Comparison of ENCODE assay signal across 8 cellular contexts in the genomic region with DNA sequence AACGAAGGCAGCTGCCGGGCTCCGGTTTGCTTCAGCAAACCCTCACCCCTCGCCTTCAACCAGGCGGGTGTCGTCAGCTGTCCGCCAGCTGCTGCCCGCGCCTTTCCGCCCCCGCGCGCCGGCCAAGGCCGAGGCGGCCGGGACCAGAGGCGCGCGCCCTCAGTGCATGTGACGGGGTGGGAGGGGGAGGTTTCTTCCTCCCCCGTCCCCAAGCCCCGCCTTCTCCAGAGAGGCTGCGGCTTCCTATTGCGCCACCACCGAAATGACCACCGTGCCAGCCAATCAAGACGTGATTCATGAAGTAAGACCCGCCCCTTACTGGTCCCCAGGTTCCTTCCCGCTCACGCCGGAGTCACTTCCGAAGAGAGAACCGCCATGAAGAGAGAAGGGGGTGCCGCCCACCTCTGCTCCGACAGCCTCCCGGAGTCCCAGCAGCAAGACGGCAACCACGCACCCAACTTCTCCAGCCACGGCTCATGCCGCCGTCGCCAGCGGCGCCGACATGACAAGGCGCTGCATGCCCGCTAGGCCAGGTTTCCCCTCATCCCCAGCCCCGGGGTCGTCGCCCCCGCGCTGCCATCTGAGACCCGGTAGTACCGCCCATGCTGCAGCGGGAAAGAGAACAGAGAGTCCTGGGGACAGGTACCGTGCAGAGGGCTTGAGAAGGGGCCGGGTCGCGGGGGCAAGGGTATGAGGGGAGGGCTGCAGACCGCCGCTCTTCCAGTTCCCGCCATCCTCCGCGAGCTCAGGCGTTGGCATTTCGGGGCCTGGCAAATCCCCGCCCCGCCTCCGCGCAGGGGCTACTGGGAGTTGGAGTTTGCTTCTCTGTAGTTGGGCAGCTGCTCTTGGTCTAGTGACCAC. TPM values are rescaled to one million over a fixed set of nuclear protein-coding genes. Genes with fewer than 3 reads are reported as not detected.
DNase-seq lines count a peak whose midpoint lies in the region; ATAC-seq and TF ChIP-seq lines count a peak whose summit lies in the region.

A gene with protein sequence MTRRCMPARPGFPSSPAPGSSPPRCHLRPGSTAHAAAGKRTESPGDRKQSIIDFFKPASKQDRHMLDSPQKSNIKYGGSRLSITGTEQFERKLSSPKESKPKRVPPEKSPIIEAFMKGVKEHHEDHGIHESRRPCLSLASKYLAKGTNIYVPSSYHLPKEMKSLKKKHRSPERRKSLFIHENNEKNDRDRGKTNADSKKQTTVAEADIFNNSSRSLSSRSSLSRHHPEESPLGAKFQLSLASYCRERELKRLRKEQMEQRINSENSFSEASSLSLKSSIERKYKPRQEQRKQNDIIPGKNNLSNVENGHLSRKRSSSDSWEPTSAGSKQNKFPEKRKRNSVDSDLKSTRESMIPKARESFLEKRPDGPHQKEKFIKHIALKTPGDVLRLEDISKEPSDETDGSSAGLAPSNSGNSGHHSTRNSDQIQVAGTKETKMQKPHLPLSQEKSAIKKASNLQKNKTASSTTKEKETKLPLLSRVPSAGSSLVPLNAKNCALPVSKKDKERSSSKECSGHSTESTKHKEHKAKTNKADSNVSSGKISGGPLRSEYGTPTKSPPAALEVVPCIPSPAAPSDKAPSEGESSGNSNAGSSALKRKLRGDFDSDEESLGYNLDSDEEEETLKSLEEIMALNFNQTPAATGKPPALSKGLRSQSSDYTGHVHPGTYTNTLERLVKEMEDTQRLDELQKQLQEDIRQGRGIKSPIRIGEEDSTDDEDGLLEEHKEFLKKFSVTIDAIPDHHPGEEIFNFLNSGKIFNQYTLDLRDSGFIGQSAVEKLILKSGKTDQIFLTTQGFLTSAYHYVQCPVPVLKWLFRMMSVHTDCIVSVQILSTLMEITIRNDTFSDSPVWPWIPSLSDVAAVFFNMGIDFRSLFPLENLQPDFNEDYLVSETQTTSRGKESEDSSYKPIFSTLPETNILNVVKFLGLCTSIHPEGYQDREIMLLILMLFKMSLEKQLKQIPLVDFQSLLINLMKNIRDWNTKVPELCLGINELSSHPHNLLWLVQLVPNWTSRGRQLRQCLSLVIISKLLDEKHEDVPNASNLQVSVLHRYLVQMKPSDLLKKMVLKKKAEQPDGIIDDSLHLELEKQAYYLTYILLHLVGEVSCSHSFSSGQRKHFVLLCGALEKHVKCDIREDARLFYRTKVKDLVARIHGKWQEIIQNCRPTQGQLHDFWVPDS (plus strand): TSS at position 355 of the 861 bp plus-strand sequence. CDS start 148 bp downstream, at position 503.

- TF ChIP-seq CTCF in PC-9 (conservative IDR thresholded peaks at IDR 0.05) (no peak), epithelial cell of proximal tubule (conservative IDR thresholded peaks at IDR 0.05; ENCODE audit: low read depth, low read length) (no peak)

- H3F3A ChIP-seq in PC-9 (ENCODE audit: insufficient read depth, low read depth) = no peaks in the 10 kb centered on the region

- intact Hi-C loops in PC-9 (cut with micrococcal nuclease; ENCODE audit: unreplicated experiment) = no loop called here

- BruUV-seq in PC-9 (replicated peaks; lab: Mats Ljungman, UMichigan) = TSS peak; percentile 74

- POLR2A ChIA-PET in PC-9 (lab: Charles Lee; ENCODE audit: unreplicated experiment) = interaction anchor here (0.6 to 0.7 kb wide), 2 partner anchors 15 to 31 kb away, joined by 3 to 4 read pairs; no protein-coding TSS in a partner anchor

- peaks cover 12% of the 10 kb centered on the region for H3K4me1 ChIP-seq in PC-9 (replicated peaks; ENCODE audit: insufficient read depth)

- H3K4me3 ChIP-seq in Jurkat, Clone E6-1 (ENCODE audit: low read length) = peak within 1 kb of the TSS; percentile 85
- H3K4me3 ChIP-seq in PC-9 (peak within 1 kb of the TSS; percentile 89), epithelial cell of proximal tubule (ENCODE audit: low read depth, low read length) (peak within 1 kb of the TSS; percentile 93)

- peaks cover 12% of the 10 kb centered on the region for H4K20me1 ChIP-seq in PC-9 (ENCODE audit: insufficient read depth)

- H3K27me3 ChIP-seq in PC-9 (ENCODE audit: insufficient read depth, low read depth) = no peaks in the 10 kb centered on the region

- peak within 1 kb of the TSS; percentile 96 for H2AFZ ChIP-seq in PC-9

- DNase-seq in DMS153 (lab: John Stamatoyannopoulos, UW) (peak; percentile 97), PC-9 (peak; percentile 89 to 91), epithelial cell of proximal tubule (ENCODE audit: low read depth) (peak; percentile 78), mucosa of gallbladder (ENCODE audit: low spot score) (peak; percentile 98)
- DNase-seq in Jurkat, Clone E6-1 (ENCODE audit: low read depth, low spot score) = peak; percentile 96
- peak; percentile 87 for DNase-seq in activated T-cell treated with anti-CD3 and anti-CD28 coated beads, Interleukin-2, amount 50 U/mL, for 1 hour
- DNase-seq in stimulated activated CD8-positive, alpha-beta memory T cell treated with anti-CD3 and anti-CD28 coated beads, Interleukin-4, amount 100 ng/mL, for 4 hours (ENCODE audit: low read depth in 2 of 2, low spot score in 1 of 2) = peak; percentile 79 to 88

- H3K4me2 ChIP-seq in PC-9 = peak within 1 kb of the TSS; percentile 72

- peak; percentile 92 for ATAC-seq in GM21619 (IDR thresholded peaks at IDR 0.05; ENCODE audit: unreplicated experiment)

- CTCF ChIA-PET in PC-9 (lab: Charles Lee) = no interaction called here

- H3K9me2 ChIP-seq in PC-9 (ENCODE audit: insufficient read depth) = no peaks in the 10 kb centered on the region

- H3K79me2 ChIP-seq in PC-9 (ENCODE audit: low read depth) = peaks cover 19% of the 10 kb centered on the region

- H3K9me3 ChIP-seq in PC-9 (ENCODE audit: insufficient read depth, low read depth) = no peaks in the 10 kb centered on the region

- 0 out of 2 replicates have a peak, but pooled peaks cover 5% of the 10 kb centered on the region for H3K36me3 ChIP-seq in PC-9 (ENCODE audit: low read depth)

- no peak within 1 kb of the TSS for H3K27ac ChIP-seq in PC-9

RNA-seq across cellular contexts. Expression of the gene that starts here (rescaled TPM):
- 16.2 TPM for polyA plus RNA-seq in Jurkat, Clone E6-1 (2012; ENCODE audit: insufficient read depth, insufficient read length)
- total RNA-seq in PC-9 (2021) (13.6 and 17.1 TPM in 2 replicates), epithelial cell of proximal tubule (22.0 and 25.6 TPM in 2 replicates), mucosa of gallbladder (26.1 TPM)
